ENCODE assay signal across 10 cellular contexts in the genomic region with DNA sequence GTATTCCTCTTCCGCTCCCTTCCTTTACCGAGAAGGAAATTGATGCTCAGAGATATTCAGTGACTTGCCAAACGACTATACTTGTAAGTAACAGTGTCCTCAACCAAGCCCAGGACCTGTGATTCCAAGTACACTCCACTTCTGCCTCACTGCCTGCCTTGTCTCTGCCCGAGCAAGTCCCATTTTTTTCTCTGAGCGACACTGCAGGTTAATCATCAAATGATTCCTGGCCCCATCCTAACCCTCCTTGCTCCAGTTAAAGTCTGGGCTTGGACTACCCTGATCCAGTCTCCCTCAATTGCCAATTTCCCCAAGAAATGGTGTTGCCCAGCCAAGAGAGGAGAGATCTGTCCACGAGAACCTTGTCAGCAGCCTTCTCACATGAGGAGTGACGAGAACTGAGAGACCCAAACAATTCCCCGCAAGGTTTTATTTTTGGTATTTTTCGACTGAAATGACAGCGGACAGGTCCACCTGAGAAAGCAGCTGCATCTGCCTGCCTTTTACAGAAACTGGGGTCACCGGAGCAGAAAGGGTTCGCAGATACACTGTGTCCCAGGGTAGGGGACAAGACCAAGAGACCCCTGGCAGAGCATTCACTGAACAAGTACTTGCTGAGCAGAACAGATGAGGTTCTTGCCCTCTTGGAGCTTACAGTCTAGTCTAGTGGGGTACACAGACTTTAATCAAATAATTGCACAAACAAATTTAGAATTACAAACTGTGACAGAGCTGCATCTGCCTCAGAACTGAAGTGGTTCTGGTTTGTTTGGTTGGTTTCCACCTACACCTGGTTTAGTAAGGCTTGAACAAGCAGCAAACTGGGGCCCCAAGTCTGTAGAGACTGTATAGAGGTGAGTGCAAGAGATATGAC. TPM values are rescaled to one million over a fixed set of nuclear protein-coding genes. Genes with fewer than 3 reads are reported as not detected.
A peak's percentile ranks its signal among the peaks of the same experiment; 100 is the strongest.
DNase-seq lines count a peak whose midpoint lies in the region; ATAC-seq and TF ChIP-seq lines count a peak whose summit lies in the region.
"Had no signal": no experiment of that assay in that cellular context is flagged by ENCODE, and none has a peak within 500 bp of the region (broad histone marks: within the 10 kb centered on the region; RNA-seq: fewer than 3 reads in every experiment).

No MANE protein-coding gene starts in this region.

- H3K4me3 Mint-ChIP-seq in naive B cell = peak overlapping the region; percentile 31 to 91 (median 80)
- H3K4me3 Mint-ChIP-seq in immature natural killer cell = no peak overlapping the region

- DNase-seq in naive B cell (peak; percentile 33), immature natural killer cell (no peak), NCI-H2107 treated with DMSO at 0.1 percent for 48 hours (lab: John Stamatoyannopoulos, UW; ENCODE audit: unreplicated experiment) (no peak), coronary artery (ENCODE audit: low spot score) (no peak), HCEC 1CT (no peak)
- DNase-seq: activated CD4-positive, alpha-beta T cell treated with anti-CD3 and anti-CD28 coated beads for 4 hours; central memory CD4-positive, alpha-beta T cell had no signal

- H3K27ac Mint-ChIP-seq in naive B cell (peak overlapping the region; percentile 94 to 100 (median 96)), immature natural killer cell (no peak overlapping the region)

- H3K36me3 Mint-ChIP-seq in naive B cell (peaks cover 32 to 41% of the 10 kb centered on the region in 2 donors), immature natural killer cell (no peaks in the 10 kb centered on the region)

- H3K27me3 Mint-ChIP-seq in naive B cell (no peaks in the 10 kb centered on the region), immature natural killer cell (ENCODE audit: low read depth in 3 of 3) (peaks cover 2 to 9% (median 2%) of the 10 kb centered on the region in 3 donors)

- ATAC-seq in GM18907 (IDR thresholded peaks at IDR 0.05; ENCODE audit: unreplicated experiment) (peak; percentile 52), GM21717 (IDR thresholded peaks at IDR 0.05; ENCODE audit: unreplicated experiment) (peak; percentile 49), HG03342 (IDR thresholded peaks at IDR 0.05; ENCODE audit: unreplicated experiment) (peak; percentile 42), naive B cell (ENCODE audit: low read depth in 2 of 2) (peak; percentile 60 to 61)

- H3K9me3 Mint-ChIP-seq in naive B cell (no peaks in the 10 kb centered on the region), immature natural killer cell (no peaks in the 10 kb centered on the region)

- peaks cover 82 to 98% (median 95%) of the 10 kb centered on the region in 3 donors for H3K4me1 Mint-ChIP-seq in naive B cell
- no peaks in the 10 kb centered on the region for H3K4me1 Mint-ChIP-seq in immature natural killer cell

- no peak overlapping the region for H3K4me3 ChIP-seq in coronary artery

- H3K27ac ChIP-seq in coronary artery = no peak overlapping the region

- TF ChIP-seq CTCF in coronary artery (IDR thresholded peaks at IDR 0.05) = no peak

RNA-seq across cellular contexts. Expression of gene POU2AF1, which starts 11.4 kb away (rescaled TPM):
- polyA plus RNA-seq in naive B cell (ENCODE audit: low read depth in 6 of 6) (100 to 1,000 TPM in 2 of 6 donors, 10 to 100 TPM in 4; 63.6 to 114 (median 89.3) TPM), immature natural killer cell (under 1 TPM in 1 of 3 donors, not detected in 2; 0.09 TPM)

Comparison
In these comparisons a context has a peak if more than half of its experiments do, and no peak if none do; other contexts are left out.
1. H3K27ac Mint-ChIP-seq: peak in naive B cell (6 of 6); none in immature natural killer cell (0 of 6).
2. H3K4me3 Mint-ChIP-seq: peak in naive B cell (8 of 8); none in immature natural killer cell (0 of 5).
3. RNA of gene POU2AF1, which starts 11.4 kb away (polyA plus RNA-seq): 63.6 to 114 TPM in naive B cell; 0.09 TPM in immature natural killer cell; every median in the first group is over 10 times any median in the second.
4. Peak in every context shown above with its lines, with median percentiles within 50 percentile points of each other: ATAC-seq.